ENCODE assay signal across 8 cellular contexts in the genomic region with DNA sequence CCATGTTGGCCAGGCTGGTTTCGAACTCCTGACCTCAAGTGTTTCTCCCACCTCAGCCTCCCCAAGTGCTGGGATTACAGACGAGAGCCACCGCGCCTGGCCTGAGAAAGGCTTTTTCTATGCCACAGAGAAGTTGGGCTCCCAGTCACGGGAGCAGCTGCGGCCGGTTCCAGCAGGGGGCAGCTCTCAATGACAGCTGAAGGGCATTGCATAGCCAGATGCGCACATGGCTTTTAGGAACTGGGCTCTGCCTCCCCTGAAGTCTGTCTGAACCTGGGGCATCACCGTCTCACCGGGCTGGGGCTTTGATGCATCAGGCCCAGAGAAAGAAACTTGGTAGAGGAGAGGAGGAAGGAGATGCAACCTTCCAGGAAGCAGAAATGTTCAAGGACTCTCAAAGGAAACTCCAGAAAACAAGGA.
A peak's percentile ranks its signal among the peaks of the same experiment; 100 is the strongest.
DNase-seq lines count a peak whose midpoint lies in the region; ATAC-seq lines count a peak whose summit lies in the region.

No MANE protein-coding gene starts in this region.

- ATAC-seq in GM19043 (IDR thresholded peaks at IDR 0.05; ENCODE audit: low read depth, unreplicated experiment) (peak; percentile 79), HG03175 (IDR thresholded peaks at IDR 0.05; ENCODE audit: unreplicated experiment) (peak; percentile 83)

- DNase-seq in Caki2 (ENCODE audit: low read depth) (peak; percentile 27), NOMO-1 treated with DMSO at 0.1 percent for 48 hours (lab: John Stamatoyannopoulos, UW; ENCODE audit: unreplicated experiment) (peak; percentile 52), amniotic epithelial cell (ENCODE audit: low read depth) (peak; percentile 35), hippocampal formation (lab: John Stamatoyannopoulos, UW) (peak; percentile 2 to 37), T1000 (lab: John Stamatoyannopoulos, UW) (no peak)
- peak; percentile 30 for DNase-seq in stimulated activated CD4-positive, alpha-beta T cell treated with anti-CD3 and anti-CD28 coated beads, Interleukin-12 subunit alpha, Interleukin-12 subunit beta, amount 100 ng/mL, for 4 hours

- in situ Hi-C loops in Caki2 (cut with HindIII; ENCODE audit: low pct_unique_long_range_greater_than_20kb, low sequenced_read_pairs) = no loop called here
